Comparison of ENCODE assay signal across 8 cellular contexts in the genomic region with DNA sequence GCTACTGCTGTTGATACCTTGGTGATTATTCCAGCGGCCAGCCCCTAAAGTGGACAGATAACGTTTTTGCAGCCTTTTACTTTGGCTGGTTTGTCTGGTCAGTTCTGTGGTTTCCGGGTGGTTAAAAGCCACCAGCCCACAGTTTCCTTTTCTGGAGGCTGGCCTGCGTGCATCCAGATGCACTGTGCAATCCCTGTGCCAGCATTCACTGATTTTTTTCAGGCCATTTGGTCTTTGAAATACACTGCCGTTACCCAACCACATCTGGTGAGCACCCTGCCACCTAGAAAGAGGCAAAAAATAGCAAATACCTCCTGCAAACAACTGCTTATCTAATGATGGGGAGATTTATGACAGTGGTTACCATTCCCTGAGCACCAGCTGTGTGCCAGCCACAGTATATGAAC.
DNase-seq lines count a peak whose midpoint lies in the region; ATAC-seq and TF ChIP-seq lines count a peak whose summit lies in the region.

No MANE protein-coding gene starts in this region.

- peaks cover 0 to 7% of the 10 kb centered on the region in 2 donors for H3K4me1 ChIP-seq in muscle layer of duodenum (ENCODE audit: control insufficient read depth in 1 of 2, insufficient read depth in 2 of 2, low read length in 2 of 2)

- H3K36me3 ChIP-seq in muscle layer of duodenum (ENCODE audit: control insufficient read depth in 1 of 2, insufficient read depth in 2 of 2, low read length in 2 of 2): peaks cover 0 to 3% of the 10 kb centered on the region in 2 donors

- DNase-seq in AG09309 (ENCODE audit: low read depth): peak; percentile 34
- peak; percentile 25 for DNase-seq in SKM-1 (lab: John Stamatoyannopoulos, UW; ENCODE audit: unreplicated experiment)
- DNase-seq in epithelial cell of prostate (ENCODE audit: low read depth, low spot score): no peak
- DNase-seq in NCI-H510A (lab: John Stamatoyannopoulos, UW): no peak
- DNase-seq in D341Med (ENCODE audit: low spot score): no peak

- H3K4me3 ChIP-seq in AG09309 (ENCODE audit: control insufficient read depth, low read depth, low read length) (peak overlapping the region; percentile 93), muscle layer of duodenum (ENCODE audit: low read depth in 1 of 2, low read length in 2 of 2) (peak overlapping the region; percentile 84)

- H3K27ac ChIP-seq in epithelial cell of prostate (peak overlapping the region; percentile 56), muscle layer of duodenum (ENCODE audit: low read length) (peak overlapping the region; percentile 82)

- H3K9me3 ChIP-seq in muscle layer of duodenum (ENCODE audit: control insufficient read depth in 1 of 2, low read length in 2 of 2): no peaks in the 10 kb centered on the region

- TF ChIP-seq CTCF in AG09309 (IDR thresholded peaks at IDR 0.05; ENCODE audit: control insufficient read depth, insufficient read depth, low read depth, low read length, missing control alignments): no peak

- ATAC-seq in GM18858 (IDR thresholded peaks at IDR 0.05; ENCODE audit: unreplicated experiment) (peak; percentile 14), HG03280 (IDR thresholded peaks at IDR 0.05; ENCODE audit: unreplicated experiment) (peak; percentile 12)

- no peaks in the 10 kb centered on the region for H3K27me3 ChIP-seq in muscle layer of duodenum (ENCODE audit: low read depth, low read length)

Comparison
In these comparisons a context has a peak if more than half of its experiments do, and no peak if none do; other contexts are left out.
1. DNase-seq: peak in AG09309 (single experiment) and SKM-1 (single experiment); none in epithelial cell of prostate (single experiment), NCI-H510A (single experiment) and D341Med (single experiment).